In genomic region chrX:109858602-109859341, GRCh38 we compare ENCODE assay signal across 20 cellular contexts.
DNase-seq lines count a peak whose midpoint lies in the region; ATAC-seq, FAIRE-seq and TF ChIP-seq lines count a peak whose summit lies in the region.
"Had no signal": no experiment of that assay in that cellular context is flagged by ENCODE, and none has a peak within 500 bp of the region (broad histone marks: within the 10 kb centered on the region; RNA-seq: fewer than 3 reads in every experiment).

No MANE protein-coding gene starts in this region.

- H3K4me1 ChIP-seq in Loucy (ENCODE audit: insufficient read depth, low read length, poor library complexity, severe bottlenecking) (peaks cover 28% of the 10 kb centered on the region), HepG2 (ENCODE audit: insufficient read depth, low read length) (peaks cover 87% of the 10 kb centered on the region), subcutaneous abdominal adipose tissue (ENCODE audit: control insufficient read depth in 5 of 5, insufficient read depth in 5 of 5, low read length in 5 of 5) (peaks cover 0 to 23% (median 12%) of the 10 kb centered on the region in 5 donors)
- H3K4me1 ChIP-seq: BLaER1 had no signal

- TF ChIP-seq CTCF in Loucy (conservative IDR thresholded peaks at IDR 0.05; ENCODE audit: low read length) (no peak), HepG2 (CRISPR knock-in tag; IDR thresholded peaks at IDR 0.05) (no peak), CD14-positive monocyte (IDR thresholded peaks at IDR 0.05) (no peak)

- WGBS in HepG2 (ENCODE audit: low lambda C conversion rate) = 0% methylated on average over 5 of the region's 5 CpGs

- H3K36me3 Mint-ChIP-seq in CD14-positive monocyte = peaks cover 0 to 2% of the 10 kb centered on the region in 2 donors
- H3K36me3 Mint-ChIP-seq: CD4-positive, alpha-beta memory T cell had no signal

- H4K20me1 ChIP-seq in Loucy (ENCODE audit: insufficient read depth, low read length, poor library complexity, severe bottlenecking) (no peaks in the 10 kb centered on the region), HepG2 (ENCODE audit: insufficient read depth, low read length) (no peaks in the 10 kb centered on the region)

- in situ Hi-C loops in HepG2 (cut with HindIII; ENCODE audit: extremely low pct_ligation_motif_present, low pct_unique_long_range_greater_than_20kb) = loop anchor here (10.0 kb wide), 1 partner anchor 124 kb away; the partner anchor contains the start of gene ACSL4

- no peak for TF ChIP-seq RAD21 in HepG2 (CRISPR knock-in tag; IDR thresholded peaks at IDR 0.05)

- peak; percentile 78 for DNase-seq in HepG2 (ENCODE audit: low spot score)
- no peak for DNase-seq in CD14-positive monocyte (ENCODE audit: low spot score)
- DNase-seq in dedifferentiated amniotic fluid mesenchymal stem cell (ENCODE audit: extremely low spot score) = no peak
- DNase-seq: Calu3; CD4-positive, alpha-beta memory T cell; COR-L47; DMS53; DMS79 treated with DMSO at 0.1 percent for 48 hours; GF-D8; H9 had no signal

- peaks cover 0 to 29% (median 0%) of the 10 kb centered on the region in 3 donors for H3K27me3 Mint-ChIP-seq in CD14-positive monocyte (ENCODE audit: low read depth in 3 of 3)
- H3K27me3 Mint-ChIP-seq: B cell; CD4-positive, alpha-beta memory T cell had no signal

- H3K4me3 ChIP-seq in Loucy (ENCODE audit: low read length, poor library complexity, severe bottlenecking) = no peak overlapping the region
- H3K4me3 ChIP-seq in HepG2 (replicated peaks in 1 of 3; ENCODE audit: insufficient read depth in 1 of 3, low read depth in 2 of 3, low read length in 3 of 3) = peak overlapping the region in 2 of 3 experiments; percentile 7 to 33; a peak in 2 of 6 replicates
- H3K4me3 ChIP-seq in subcutaneous abdominal adipose tissue (ENCODE audit: low read depth in 1 of 5, low read length in 5 of 5) = no peak overlapping the region
- H3K4me3 ChIP-seq: BLaER1, GM23338 had no signal

- H3K4me2 ChIP-seq in Loucy (ENCODE audit: low read depth, low read length, poor library complexity, severe bottlenecking) = peak overlapping the region; percentile 45
- H3K4me2 ChIP-seq in HepG2 (ENCODE audit: low read depth, low read length) = peak overlapping the region; percentile 82
- H3K4me2 ChIP-seq: BLaER1, GM23338 had no signal

- CTCF ChIA-PET in HepG2 (lab: Yijun Ruan, JAX; ENCODE audit: low intra/inter-chr PET ratio, low total read pairs) = no interaction called here

- H3K36me3 ChIP-seq in Loucy (ENCODE audit: insufficient read depth, low read length) (no peaks in the 10 kb centered on the region), HepG2 (replicated peaks in 1 of 2; ENCODE audit: control insufficient read depth in 1 of 2, insufficient read depth in 2 of 2, low read length in 2 of 2) (no peaks in the 10 kb centered on the region), subcutaneous abdominal adipose tissue (ENCODE audit: control insufficient read depth in 5 of 5, insufficient read depth in 5 of 5, low read length in 5 of 5) (no peaks in the 10 kb centered on the region)
- H3K36me3 ChIP-seq: BLaER1 had no signal

- no peaks in the 10 kb centered on the region for H3K9me2 ChIP-seq in Loucy (replicated peaks; ENCODE audit: low read depth, low read length)

- H3F3A ChIP-seq in Loucy (ENCODE audit: low read depth) = no peaks in the 10 kb centered on the region

- H3K9me3 ChIP-seq in Loucy (ENCODE audit: insufficient read depth, low read depth, low read length) (no peaks in the 10 kb centered on the region), HepG2 (ENCODE audit: low read length) (no peaks in the 10 kb centered on the region), subcutaneous abdominal adipose tissue (ENCODE audit: control insufficient read depth in 5 of 5, low read length in 5 of 5) (peaks cover 2 to 7% (median 3%) of the 10 kb centered on the region in 5 donors)
- H3K9me3 ChIP-seq: BLaER1 had no signal

- FAIRE-seq in HepG2 (lab: Jason Lieb, UNC) = no peak
- FAIRE-seq: GM12891, GM18507 had no signal

- H3K9ac ChIP-seq in Loucy (ENCODE audit: low read depth, low read length, poor library complexity, severe bottlenecking) = no peak overlapping the region
- H3K9ac ChIP-seq in HepG2 (ENCODE audit: insufficient read depth, low read depth, low read length) = peak overlapping the region; percentile 66
- H3K9ac ChIP-seq in subcutaneous abdominal adipose tissue (ENCODE audit: low read length in 5 of 5) = no peak overlapping the region
- H3K9ac ChIP-seq: BLaER1 had no signal

- TF ChIP-seq POLR2A in HepG2 (IDR thresholded peaks at IDR 0.05; ENCODE audit: insufficient read depth in 1 of 2, low read depth in 2 of 2, low read length in 2 of 2) = no peak

- peaks cover 22% of the 10 kb centered on the region for H3K4me1 Mint-ChIP-seq in CD14-positive monocyte

- H3K79me2 ChIP-seq in Loucy (ENCODE audit: insufficient read depth, low read length) (no peaks in the 10 kb centered on the region), HepG2 (ENCODE audit: insufficient read depth, low read length) (peaks cover 13% of the 10 kb centered on the region)

- no peaks in the 10 kb centered on the region for H3K27me3 ChIP-seq in Loucy (ENCODE audit: insufficient read depth, low read length, poor library complexity, severe bottlenecking)
- no peaks in the 10 kb centered on the region for H3K27me3 ChIP-seq in HepG2 (ENCODE audit: control insufficient read depth in 1 of 2, insufficient read depth in 2 of 2, low read length in 2 of 2)
- peaks cover 0 to 6% (median 0%) of the 10 kb centered on the region in 5 donors for H3K27me3 ChIP-seq in subcutaneous abdominal adipose tissue (ENCODE audit: control insufficient read depth in 5 of 5, insufficient read depth in 4 of 5, low read length in 5 of 5)

- H3K4me3 Mint-ChIP-seq in CD14-positive monocyte = no peak overlapping the region
- H3K4me3 Mint-ChIP-seq: B cell; CD4-positive, alpha-beta memory T cell; GM23338; H9 had no signal

- POLR2A ChIA-PET in HepG2 (lab: Yijun Ruan, JAX) = interaction anchor here (1.1 to 2.0 kb wide), 4 partner anchors 13 to 132 kb away, joined by 3 to 9 read pairs (median 4); no protein-coding TSS in a partner anchor

- ATAC-seq in HepG2 (peak; percentile 71), HG03135 (IDR thresholded peaks at IDR 0.05; ENCODE audit: unreplicated experiment) (no peak)
- ATAC-seq: GM23338, HCT116 had no signal

- peak in 1 of 2 experiments; percentile 87; a peak in 2 of 4 replicates for TF ChIP-seq EP300 in HepG2 (IDR thresholded peaks at IDR 0.05; ENCODE audit: low read depth in 2 of 2, low read length in 2 of 2)
- no peak for TF ChIP-seq EP300 in HepG2 (CRISPR knock-in tag; IDR thresholded peaks at IDR 0.05; ENCODE audit: borderline replicate concordance)

- H2AFZ ChIP-seq in Loucy (ENCODE audit: low read length) (no peak overlapping the region), HepG2 (ENCODE audit: low read length) (no peak overlapping the region)

- H3K27ac Mint-ChIP-seq in CD14-positive monocyte = no peak overlapping the region
- H3K27ac Mint-ChIP-seq: B cell; CD4-positive, alpha-beta memory T cell; GM23338; H9 had no signal

- BruUV-seq in HepG2 (replicated peaks; lab: Mats Ljungman, UMichigan) = no TSS peak

- intact Hi-C loops in HepG2 (cut with micrococcal nuclease; ENCODE audit: unreplicated experiment) = no loop called here
- intact Hi-C loops in CD14-positive monocyte (cut with micrococcal nuclease) = loop anchor here (10.0 kb wide), 1 partner anchor 144 kb away; no protein-coding TSS in a partner anchor

- H3K9me3 Mint-ChIP-seq in CD14-positive monocyte = peaks cover 0 to 4% (median 2%) of the 10 kb centered on the region in 7 donors

- H3K27ac ChIP-seq in HepG2 (ENCODE audit: extremely low read length, insufficient read depth, low read length) (peak overlapping the region; percentile 96), subcutaneous abdominal adipose tissue (ENCODE audit: low read depth, low read length) (peak overlapping the region; percentile 50)
- H3K27ac ChIP-seq: BLaER1, C4-2B had no signal

TF ChIP-seq in HepG2, 621 proteins besides CTCF, POLR2A, EP300 and RAD21 (continues in another document):
- TF ChIP-seq, protein P1, sequence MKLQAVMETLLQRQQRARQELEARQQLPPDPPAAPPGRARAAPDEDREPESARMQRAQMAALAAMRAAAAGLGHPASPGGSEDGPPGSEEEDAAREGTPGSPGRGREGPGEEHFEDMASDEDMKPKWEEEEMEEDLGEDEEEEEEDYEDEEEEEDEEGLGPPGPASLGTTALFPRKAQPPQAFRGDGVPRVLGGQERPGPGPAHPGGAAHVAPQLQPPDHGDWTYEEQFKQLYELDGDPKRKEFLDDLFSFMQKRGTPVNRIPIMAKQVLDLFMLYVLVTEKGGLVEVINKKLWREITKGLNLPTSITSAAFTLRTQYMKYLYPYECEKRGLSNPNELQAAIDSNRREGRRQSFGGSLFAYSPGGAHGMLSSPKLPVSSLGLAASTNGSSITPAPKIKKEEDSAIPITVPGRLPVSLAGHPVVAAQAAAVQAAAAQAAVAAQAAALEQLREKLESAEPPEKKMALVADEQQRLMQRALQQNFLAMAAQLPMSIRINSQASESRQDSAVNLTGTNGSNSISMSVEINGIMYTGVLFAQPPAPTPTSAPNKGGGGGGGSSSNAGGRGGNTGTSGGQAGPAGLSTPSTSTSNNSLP (IDR thresholded peaks at IDR 0.05; ENCODE audit: low read depth, low read length) = 0 out of 2 replicates have a peak, but pooled peaks have one; percentile 11
- TF ChIP-seq NFIC (IDR thresholded peaks at IDR 0.05; ENCODE audit: low read length) (peak; percentile 90), KAT8 (CRISPR knock-in tag; IDR thresholded peaks at IDR 0.05) (no peak), HOXA5 (CRISPR knock-in tag; IDR thresholded peaks at IDR 0.05) (0 out of 2 replicates have a peak, but pooled peaks have one; percentile 35), SALL2 (CRISPR knock-in tag; IDR thresholded peaks at IDR 0.05) (no peak), MED1 (CRISPR knock-in tag; IDR thresholded peaks at IDR 0.05) (peak; percentile 81), CEBPB (IDR thresholded peaks at IDR 0.05; ENCODE audit: borderline replicate concordance, low read depth, low read length) (peak; percentile 19; the same call in 1 of the 2 replicates), ZNF530 (CRISPR knock-in tag; IDR thresholded peaks at IDR 0.05; ENCODE audit: low read depth) (no peak)
- TF ChIP-seq, protein P2, sequence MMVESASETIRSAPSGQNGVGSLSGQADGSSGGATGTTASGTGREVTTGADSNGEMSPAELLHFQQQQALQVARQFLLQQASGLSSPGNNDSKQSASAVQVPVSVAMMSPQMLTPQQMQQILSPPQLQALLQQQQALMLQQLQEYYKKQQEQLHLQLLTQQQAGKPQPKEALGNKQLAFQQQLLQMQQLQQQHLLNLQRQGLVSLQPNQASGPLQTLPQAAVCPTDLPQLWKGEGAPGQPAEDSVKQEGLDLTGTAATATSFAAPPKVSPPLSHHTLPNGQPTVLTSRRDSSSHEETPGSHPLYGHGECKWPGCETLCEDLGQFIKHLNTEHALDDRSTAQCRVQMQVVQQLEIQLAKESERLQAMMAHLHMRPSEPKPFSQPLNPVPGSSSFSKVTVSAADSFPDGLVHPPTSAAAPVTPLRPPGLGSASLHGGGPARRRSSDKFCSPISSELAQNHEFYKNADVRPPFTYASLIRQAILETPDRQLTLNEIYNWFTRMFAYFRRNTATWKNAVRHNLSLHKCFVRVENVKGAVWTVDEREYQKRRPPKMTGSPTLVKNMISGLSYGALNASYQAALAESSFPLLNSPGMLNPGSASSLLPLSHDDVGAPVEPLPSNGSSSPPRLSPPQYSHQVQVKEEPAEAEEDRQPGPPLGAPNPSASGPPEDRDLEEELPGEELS (CRISPR knock-in tag; IDR thresholded peaks at IDR 0.05) = 0 out of 2 replicates have a peak, but pooled peaks have one; percentile 12

Comparison
In these comparisons a context has a peak if more than half of its experiments do, and no peak if none do; other contexts are left out.
1. H3K4me3 ChIP-seq: peak in HepG2 (2 of 3); none in Loucy (single experiment) and subcutaneous abdominal adipose tissue (0 of 5).